ENCODE assay signal across 19 cellular contexts in the genomic region with DNA sequence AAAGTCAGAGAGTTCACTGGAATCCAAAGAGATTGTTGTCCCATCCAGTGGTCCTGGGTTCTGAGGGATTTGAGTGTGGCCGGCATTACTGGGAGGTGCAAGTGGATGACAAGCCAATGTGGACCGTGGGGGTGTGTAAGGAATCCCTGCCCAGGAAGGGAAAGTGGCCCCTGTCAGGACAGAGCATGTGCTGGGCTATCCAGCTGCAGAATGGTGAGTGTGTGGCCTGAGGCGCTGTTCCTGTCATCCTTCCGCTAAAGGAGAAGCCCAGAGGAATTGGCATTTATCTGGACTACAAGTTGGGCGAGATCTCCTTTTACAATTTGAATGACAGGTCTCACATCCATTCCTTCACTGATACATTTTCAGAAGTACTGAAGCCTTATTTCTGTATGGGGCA. TPM values are rescaled to one million over a fixed set of nuclear protein-coding genes. Genes with fewer than 3 reads are reported as not detected.
DNase-seq lines count a peak whose midpoint lies in the region; ATAC-seq and TF ChIP-seq lines count a peak whose summit lies in the region.
"Had no signal": no experiment of that assay in that cellular context is flagged by ENCODE, and none has a peak within 500 bp of the region (broad histone marks: within the 10 kb centered on the region; RNA-seq: fewer than 3 reads in every experiment).

No MANE protein-coding gene starts in this region.

- no peak overlapping the region for H3K18ac ChIP-seq in trophoblast cell (ENCODE audit: low read length)

- no peak overlapping the region for H3K23ac ChIP-seq in trophoblast cell (ENCODE audit: low read length)

- H3K9ac ChIP-seq in trophoblast cell (ENCODE audit: low read length), result no peak overlapping the region
- H3K9ac ChIP-seq: BLaER1 treated with 17β-estradiol and CSF1 and Interleukin-3, amounts not matched to agents 10 nM and 100 nM had no signal

- H2AFZ ChIP-seq in trophoblast cell (ENCODE audit: insufficient read depth, low read length, poor library complexity), result no peak overlapping the region

- H4K8ac ChIP-seq in trophoblast cell (ENCODE audit: low read depth, low read length), result no peak overlapping the region

- no peaks in the 10 kb centered on the region for H3K79me1 ChIP-seq in trophoblast cell (ENCODE audit: low read length)

- no peaks in the 10 kb centered on the region for H3K27me3 ChIP-seq in RWPE2 (ENCODE audit: insufficient read depth, poor library complexity, severe bottlenecking)
- no peaks in the 10 kb centered on the region for H3K27me3 ChIP-seq in trophoblast cell (ENCODE audit: insufficient read depth, low read length)
- H3K27me3 ChIP-seq: BLaER1 treated with 17β-estradiol and CSF1 and Interleukin-3, amounts not matched to agents 10 nM and 100 nM had no signal

- no peak overlapping the region for H4K12ac ChIP-seq in trophoblast cell (ENCODE audit: low read depth, low read length)

- no peak for TF ChIP-seq CTCF in RWPE2 (IDR thresholded peaks at IDR 0.05; ENCODE audit: poor library complexity, severe bottlenecking)

- H3K4me3 ChIP-seq in RWPE2 (ENCODE audit: severe bottlenecking) (no peak overlapping the region), trophoblast cell (ENCODE audit: low read depth, low read length) (no peak overlapping the region)
- H3K4me3 ChIP-seq: BLaER1 treated with 17β-estradiol and CSF1 and Interleukin-3, amounts not matched to agents 10 nM and 100 nM; K562 had no signal

- ATAC-seq in RWPE2 (ENCODE audit: low read depth), result peak; percentile 29; the same call in 1 of the 3 replicates
- ATAC-seq in GM21529 (IDR thresholded peaks at IDR 0.05; ENCODE audit: unreplicated experiment), result no peak
- ATAC-seq: K562 had no signal

- H3K79me2 ChIP-seq in trophoblast cell (ENCODE audit: control insufficient read depth, insufficient read depth, low read length, poor library complexity), result no peaks in the 10 kb centered on the region

- H2AK5ac ChIP-seq in trophoblast cell (ENCODE audit: low read length), result no peak overlapping the region

- no peaks in the 10 kb centered on the region for H3K36me3 ChIP-seq in RWPE2 (ENCODE audit: low read depth)
- no peaks in the 10 kb centered on the region for H3K36me3 ChIP-seq in trophoblast cell (ENCODE audit: control insufficient read depth in 1 of 2, insufficient read depth in 2 of 2, low read length in 2 of 2)
- H3K36me3 ChIP-seq: BLaER1 treated with 17β-estradiol and CSF1 and Interleukin-3, amounts not matched to agents 10 nM and 100 nM had no signal

- peak; percentile 51 for DNase-seq in ELF-1 (ENCODE audit: low read depth, low spot score)
- peak; percentile 16 for DNase-seq in M059J (ENCODE audit: low read depth)
- DNase-seq in RWPE2 (ENCODE audit: low spot score), result no peak
- DNase-seq in trophoblast cell, result peak; percentile 57 to 76
- DNase-seq in cerebellar nuclear complex (lab: John Stamatoyannopoulos, UW), result no peak
- no peak for DNase-seq in erythroblast (lab: John Stamatoyannopoulos, UW)
- DNase-seq: ACHN; Calu3; CD4-positive, CD25-positive, alpha-beta regulatory T cell; DMS 273 treated with DMSO at 0.1 percent for 48 hours; GDM1; HCEC 1CT; HFFc6 had no signal

- WGBS in trophoblast cell (ENCODE audit: extremely low coverage, insufficient coverage, insufficient read length), result no CpG with 5 or more reads among the region's 5 CpGs

- no peak for TF ChIP-seq POLR2A in erythroblast (IDR thresholded peaks at IDR 0.05; ENCODE audit: low read length)

- no peak overlapping the region for H4K91ac ChIP-seq in trophoblast cell (ENCODE audit: low read depth, low read length)

- H3K27ac ChIP-seq in RWPE2 (ENCODE audit: poor library complexity, severe bottlenecking), result no peak overlapping the region
- H3K27ac ChIP-seq in trophoblast cell (ENCODE audit: low read depth, low read length), result no peak overlapping the region
- H3K27ac ChIP-seq: BLaER1 treated with 17β-estradiol and CSF1 and Interleukin-3, amounts not matched to agents 10 nM and 100 nM had no signal

- H3K9me3 ChIP-seq in RWPE2 (ENCODE audit: severe bottlenecking) (no peaks in the 10 kb centered on the region), trophoblast cell (ENCODE audit: insufficient read depth, low read depth, low read length) (no peaks in the 10 kb centered on the region)
- H3K9me3 ChIP-seq: BLaER1 treated with 17β-estradiol and CSF1 and Interleukin-3, amounts not matched to agents 10 nM and 100 nM had no signal

- no peak overlapping the region for H2BK12ac ChIP-seq in trophoblast cell (ENCODE audit: low read length)

- H2BK5ac ChIP-seq in trophoblast cell (ENCODE audit: low read depth, low read length, poor library complexity), result no peak overlapping the region

- no peak overlapping the region for H3K4ac ChIP-seq in trophoblast cell (ENCODE audit: low read depth, low read length)

- H3K4me1 ChIP-seq in RWPE2 (ENCODE audit: insufficient read depth, poor library complexity, severe bottlenecking) (no peaks in the 10 kb centered on the region), trophoblast cell (ENCODE audit: control insufficient read depth in 1 of 2, insufficient read depth in 2 of 2, low read length in 2 of 2) (no peaks in the 10 kb centered on the region)
- H3K4me1 ChIP-seq: BLaER1 treated with 17β-estradiol and CSF1 and Interleukin-3, amounts not matched to agents 10 nM and 100 nM had no signal

- H2BK120ac ChIP-seq in trophoblast cell (ENCODE audit: insufficient read depth, low read length, poor library complexity), result no peak overlapping the region

- H3K14ac ChIP-seq in trophoblast cell (ENCODE audit: low read length), result no peak overlapping the region

- no peak overlapping the region for H3K4me2 ChIP-seq in trophoblast cell (ENCODE audit: low read length)
- H3K4me2 ChIP-seq: BLaER1 treated with 17β-estradiol and CSF1 and Interleukin-3, amounts not matched to agents 10 nM and 100 nM had no signal

RNA-seq across cellular contexts. Expression of a gene that starts 20.4 kb away (rescaled TPM):
- not detected in 2 replicates for total RNA-seq in M059J (2014; rRNA removed; shearing (Covaris generic))
- not detected in 2 replicates for polyA plus RNA-seq in trophoblast cell (2013)
- total RNA-seq: A172; Calu3; CD4-positive, CD25-positive, alpha-beta regulatory T cell; Daoy; H4; HFFc6; K562 had no signal
- polyA plus RNA-seq: CD4-positive, CD25-positive, alpha-beta regulatory T cell; K562 had no signal

RNA-seq across cellular contexts. Expression of a gene that starts 33.9 kb away (rescaled TPM):
- total RNA-seq in M059J (2014; rRNA removed; shearing (Covaris generic)), result not detected in 2 replicates
- polyA plus RNA-seq in trophoblast cell (2013), result 3.1 TPM in 2 replicates
- total RNA-seq: A172, Daoy, H4 had no signal

RNA-seq across cellular contexts. Expression of a gene that starts 42.3 kb away (rescaled TPM):
- total RNA-seq in M059J (2014; rRNA removed; shearing (Covaris generic)), result not detected in 2 replicates
- not detected in 2 replicates for polyA plus RNA-seq in trophoblast cell (2013)
- total RNA-seq: A172; Calu3; CD4-positive, CD25-positive, alpha-beta regulatory T cell; Daoy; H4; HFFc6; K562 had no signal
- polyA plus RNA-seq: CD4-positive, CD25-positive, alpha-beta regulatory T cell; K562 had no signal

Comparison
In these comparisons a context has a peak if more than half of its experiments do, and no peak if none do; other contexts are left out.
1. DNase-seq: peak in ELF-1 (single experiment), M059J (single experiment) and trophoblast cell (2 of 2); none in RWPE2 (single experiment), cerebellar nuclear complex (0 of 2) and erythroblast (0 of 2).